ENCODE assay signal across 1 cellular context in the genomic region with DNA sequence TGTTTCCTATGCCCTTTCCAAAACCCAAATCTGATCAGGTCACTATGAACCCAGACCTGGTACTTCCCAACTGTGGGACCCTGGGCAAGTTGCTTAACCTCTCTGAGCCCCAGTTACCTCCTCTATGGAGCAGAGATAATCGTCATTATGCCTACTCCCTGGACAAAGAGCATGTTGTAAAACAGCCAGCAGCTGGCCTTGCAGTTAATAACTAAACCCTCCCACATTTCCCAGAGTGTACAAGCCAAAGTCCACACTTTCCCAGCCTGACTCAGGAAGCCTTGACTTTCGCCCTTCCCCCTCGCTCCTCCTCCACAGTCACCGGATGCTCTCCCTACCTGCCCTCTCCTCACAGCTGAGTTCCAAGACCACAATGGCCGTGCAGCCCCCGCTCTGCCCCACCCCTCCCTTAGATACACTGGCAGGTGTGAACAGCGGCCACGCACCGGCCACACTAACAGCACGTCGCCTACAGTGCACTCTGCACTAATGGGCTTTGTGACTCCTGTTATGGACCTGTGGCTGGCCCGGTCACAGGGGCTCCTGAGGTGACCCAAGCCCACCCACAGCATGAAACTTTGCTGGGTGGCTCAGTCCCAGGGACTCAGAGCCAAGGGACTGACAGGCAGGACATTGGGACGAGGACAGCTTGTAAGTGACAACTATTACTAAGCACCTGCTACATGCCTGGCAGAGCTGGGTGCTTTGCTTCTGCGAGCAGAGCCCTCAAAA.
TF ChIP-seq lines count a peak whose summit lies in the region.

No MANE protein-coding gene starts in this region.

TF ChIP-seq in HepG2, 621 proteins besides CTCF, POLR2A, EP300 and RAD21 (continued from another document and continues in another):
- TF ChIP-seq GABPB1 (CRISPR knock-in tag; IDR thresholded peaks at IDR 0.05) (peak; percentile 84), DPF2 (CRISPR knock-in tag; IDR thresholded peaks at IDR 0.05; ENCODE audit: borderline replicate concordance, low read depth) (peak; percentile 96), TSC22D2 (CRISPR knock-in tag; IDR thresholded peaks at IDR 0.05; ENCODE audit: borderline replicate concordance) (peak; percentile 81), FLYWCH1 (CRISPR knock-in tag; IDR thresholded peaks at IDR 0.05) (no peak), ZBTB42 (CRISPR knock-in tag; IDR thresholded peaks at IDR 0.05) (peak; percentile 84; the same call in 1 of the 2 replicates), MTF2 (CRISPR knock-in tag; IDR thresholded peaks at IDR 0.05; ENCODE audit: borderline replicate concordance) (no peak), MEF2D (CRISPR knock-in tag; IDR thresholded peaks at IDR 0.05) (peak; percentile 95), ZNF672 (CRISPR knock-in tag; IDR thresholded peaks at IDR 0.05) (0 out of 2 replicates have a peak, but pooled peaks have one; percentile 81), TOE1 (CRISPR knock-in tag; IDR thresholded peaks at IDR 0.05) (no peak), PAF1 (CRISPR knock-in tag; IDR thresholded peaks at IDR 0.05) (peak; percentile 53; the same call in 1 of the 2 replicates), ZNF605 (CRISPR knock-in tag; IDR thresholded peaks at IDR 0.05) (peak; percentile 97), FOXM1 (CRISPR knock-in tag; IDR thresholded peaks at IDR 0.05) (no peak; the same call in 1 of the 2 replicates), MED8 (CRISPR knock-in tag; IDR thresholded peaks at IDR 0.05; ENCODE audit: insufficient replicate concordance) (peak; percentile 99), SMC3 (IDR thresholded peaks at IDR 0.05; ENCODE audit: low read length) (peak; percentile 26; the same call in 1 of the 2 replicates), NPAS2 (CRISPR knock-in tag; IDR thresholded peaks at IDR 0.05; ENCODE audit: borderline replicate concordance) (no peak), KDM1A (CRISPR knock-in tag; IDR thresholded peaks at IDR 0.05) (peak; percentile 3; the same call in 1 of the 2 replicates), ZNF205 (CRISPR knock-in tag; IDR thresholded peaks at IDR 0.05) (peak; percentile 98), HHEX (CRISPR knock-in tag; IDR thresholded peaks at IDR 0.05) (peak; percentile 87), KDM5B (CRISPR knock-in tag; IDR thresholded peaks at IDR 0.05; ENCODE audit: borderline replicate concordance) (peak; percentile 95; the same call in 1 of the 2 replicates), POGZ (CRISPR knock-in tag; IDR thresholded peaks at IDR 0.05) (peak; percentile 81), TP53 (CRISPR knock-in tag; conservative IDR thresholded peaks at IDR 0.05) (no peak), HES4 (CRISPR knock-in tag; IDR thresholded peaks at IDR 0.05; ENCODE audit: borderline replicate concordance) (peak; percentile 62; the same call in 1 of the 2 replicates), CHD2 (IDR thresholded peaks at IDR 0.05; ENCODE audit: low read depth, low read length) (peak; percentile 72), KLF15 (CRISPR knock-in tag; IDR thresholded peaks at IDR 0.05; ENCODE audit: borderline replicate concordance) (no peak; the same call in 1 of the 2 replicates), ZNF557 (CRISPR knock-in tag; IDR thresholded peaks at IDR 0.05) (no peak; the same call in 1 of the 2 replicates), PAWR (CRISPR knock-in tag; IDR thresholded peaks at IDR 0.05; ENCODE audit: borderline replicate concordance) (peak; percentile 57; the same call in 1 of the 2 replicates), GZF1 (CRISPR knock-in tag; IDR thresholded peaks at IDR 0.05) (no peak), PRMT3 (CRISPR knock-in tag; IDR thresholded peaks at IDR 0.05; ENCODE audit: borderline replicate concordance, low read depth) (peak; percentile 83; the same call in 1 of the 2 replicates), HNRNPH1 (optimal IDR thresholded peaks at IDR 0.05; ENCODE audit: low read depth, low read length) (no peak), RCOR2 (CRISPR knock-in tag; IDR thresholded peaks at IDR 0.05) (peak; percentile 82), RBM39 (IDR thresholded peaks at IDR 0.05; ENCODE audit: low read depth, low read length, poor library complexity, severe bottlenecking) (no peak), ZFP37 (CRISPR knock-in tag; IDR thresholded peaks at IDR 0.05; ENCODE audit: borderline replicate concordance) (no peak), GATAD1 (CRISPR knock-in tag; IDR thresholded peaks at IDR 0.05) (peak; percentile 73), ZNF816 (CRISPR knock-in tag; IDR thresholded peaks at IDR 0.05; ENCODE audit: borderline replicate concordance) (peak; percentile 98), ZNF552 (CRISPR knock-in tag; IDR thresholded peaks at IDR 0.05; ENCODE audit: borderline replicate concordance) (peak; percentile 94), ZNF382 (CRISPR knock-in tag; IDR thresholded peaks at IDR 0.05; ENCODE audit: borderline replicate concordance) (no peak)
- TF ChIP-seq, protein P1, sequence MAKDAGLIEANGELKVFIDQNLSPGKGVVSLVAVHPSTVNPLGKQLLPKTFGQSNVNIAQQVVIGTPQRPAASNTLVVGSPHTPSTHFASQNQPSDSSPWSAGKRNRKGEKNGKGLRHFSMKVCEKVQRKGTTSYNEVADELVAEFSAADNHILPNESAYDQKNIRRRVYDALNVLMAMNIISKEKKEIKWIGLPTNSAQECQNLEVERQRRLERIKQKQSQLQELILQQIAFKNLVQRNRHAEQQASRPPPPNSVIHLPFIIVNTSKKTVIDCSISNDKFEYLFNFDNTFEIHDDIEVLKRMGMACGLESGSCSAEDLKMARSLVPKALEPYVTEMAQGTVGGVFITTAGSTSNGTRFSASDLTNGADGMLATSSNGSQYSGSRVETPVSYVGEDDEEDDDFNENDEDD (CRISPR knock-in tag; IDR thresholded peaks at IDR 0.05; ENCODE audit: borderline replicate concordance) = peak; percentile 93
- TF ChIP-seq, protein P2, sequence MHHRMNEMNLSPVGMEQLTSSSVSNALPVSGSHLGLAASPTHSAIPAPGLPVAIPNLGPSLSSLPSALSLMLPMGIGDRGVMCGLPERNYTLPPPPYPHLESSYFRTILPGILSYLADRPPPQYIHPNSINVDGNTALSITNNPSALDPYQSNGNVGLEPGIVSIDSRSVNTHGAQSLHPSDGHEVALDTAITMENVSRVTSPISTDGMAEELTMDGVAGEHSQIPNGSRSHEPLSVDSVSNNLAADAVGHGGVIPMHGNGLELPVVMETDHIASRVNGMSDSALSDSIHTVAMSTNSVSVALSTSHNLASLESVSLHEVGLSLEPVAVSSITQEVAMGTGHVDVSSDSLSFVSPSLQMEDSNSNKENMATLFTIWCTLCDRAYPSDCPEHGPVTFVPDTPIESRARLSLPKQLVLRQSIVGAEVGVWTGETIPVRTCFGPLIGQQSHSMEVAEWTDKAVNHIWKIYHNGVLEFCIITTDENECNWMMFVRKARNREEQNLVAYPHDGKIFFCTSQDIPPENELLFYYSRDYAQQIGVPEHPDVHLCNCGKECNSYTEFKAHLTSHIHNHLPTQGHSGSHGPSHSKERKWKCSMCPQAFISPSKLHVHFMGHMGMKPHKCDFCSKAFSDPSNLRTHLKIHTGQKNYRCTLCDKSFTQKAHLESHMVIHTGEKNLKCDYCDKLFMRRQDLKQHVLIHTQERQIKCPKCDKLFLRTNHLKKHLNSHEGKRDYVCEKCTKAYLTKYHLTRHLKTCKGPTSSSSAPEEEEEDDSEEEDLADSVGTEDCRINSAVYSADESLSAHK (CRISPR knock-in tag; IDR thresholded peaks at IDR 0.05; ENCODE audit: borderline replicate concordance) = no peak
- TF ChIP-seq, protein P3, sequence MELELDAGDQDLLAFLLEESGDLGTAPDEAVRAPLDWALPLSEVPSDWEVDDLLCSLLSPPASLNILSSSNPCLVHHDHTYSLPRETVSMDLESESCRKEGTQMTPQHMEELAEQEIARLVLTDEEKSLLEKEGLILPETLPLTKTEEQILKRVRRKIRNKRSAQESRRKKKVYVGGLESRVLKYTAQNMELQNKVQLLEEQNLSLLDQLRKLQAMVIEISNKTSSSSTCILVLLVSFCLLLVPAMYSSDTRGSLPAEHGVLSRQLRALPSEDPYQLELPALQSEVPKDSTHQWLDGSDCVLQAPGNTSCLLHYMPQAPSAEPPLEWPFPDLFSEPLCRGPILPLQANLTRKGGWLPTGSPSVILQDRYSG (CRISPR knock-in tag; IDR thresholded peaks at IDR 0.05) = 0 out of 2 replicates have a peak, but pooled peaks have one; percentile 43
- TF ChIP-seq, protein P4, sequence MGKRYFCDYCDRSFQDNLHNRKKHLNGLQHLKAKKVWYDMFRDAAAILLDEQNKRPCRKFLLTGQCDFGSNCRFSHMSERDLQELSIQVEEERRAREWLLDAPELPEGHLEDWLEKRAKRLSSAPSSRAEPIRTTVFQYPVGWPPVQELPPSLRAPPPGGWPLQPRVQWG (CRISPR knock-in tag; IDR thresholded peaks at IDR 0.05; ENCODE audit: borderline replicate concordance, low read depth) = no peak
- TF ChIP-seq, protein P5, sequence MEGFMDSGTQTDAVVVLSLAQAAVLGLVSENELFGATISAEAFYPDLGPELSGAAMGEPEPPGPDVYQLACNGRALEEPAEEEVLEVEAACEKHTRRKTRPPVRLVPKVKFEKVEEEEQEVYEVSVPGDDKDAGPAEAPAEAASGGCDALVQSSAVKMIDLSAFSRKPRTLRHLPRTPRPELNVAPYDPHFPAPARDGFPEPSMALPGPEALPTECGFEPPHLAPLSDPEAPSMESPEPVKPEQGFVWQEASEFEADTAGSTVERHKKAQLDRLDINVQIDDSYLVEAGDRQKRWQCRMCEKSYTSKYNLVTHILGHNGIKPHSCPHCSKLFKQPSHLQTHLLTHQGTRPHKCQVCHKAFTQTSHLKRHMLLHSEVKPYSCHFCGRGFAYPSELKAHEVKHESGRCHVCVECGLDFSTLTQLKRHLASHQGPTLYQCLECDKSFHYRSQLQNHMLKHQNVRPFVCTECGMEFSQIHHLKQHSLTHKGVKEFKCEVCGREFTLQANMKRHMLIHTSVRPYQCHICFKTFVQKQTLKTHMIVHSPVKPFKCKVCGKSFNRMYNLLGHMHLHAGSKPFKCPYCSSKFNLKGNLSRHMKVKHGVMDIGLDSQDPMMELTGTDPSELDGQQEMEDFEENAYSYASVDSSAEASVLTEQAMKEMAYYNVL (CRISPR knock-in tag; IDR thresholded peaks at IDR 0.05; ENCODE audit: borderline replicate concordance) = peak; percentile 89
- TF ChIP-seq, protein P6, sequence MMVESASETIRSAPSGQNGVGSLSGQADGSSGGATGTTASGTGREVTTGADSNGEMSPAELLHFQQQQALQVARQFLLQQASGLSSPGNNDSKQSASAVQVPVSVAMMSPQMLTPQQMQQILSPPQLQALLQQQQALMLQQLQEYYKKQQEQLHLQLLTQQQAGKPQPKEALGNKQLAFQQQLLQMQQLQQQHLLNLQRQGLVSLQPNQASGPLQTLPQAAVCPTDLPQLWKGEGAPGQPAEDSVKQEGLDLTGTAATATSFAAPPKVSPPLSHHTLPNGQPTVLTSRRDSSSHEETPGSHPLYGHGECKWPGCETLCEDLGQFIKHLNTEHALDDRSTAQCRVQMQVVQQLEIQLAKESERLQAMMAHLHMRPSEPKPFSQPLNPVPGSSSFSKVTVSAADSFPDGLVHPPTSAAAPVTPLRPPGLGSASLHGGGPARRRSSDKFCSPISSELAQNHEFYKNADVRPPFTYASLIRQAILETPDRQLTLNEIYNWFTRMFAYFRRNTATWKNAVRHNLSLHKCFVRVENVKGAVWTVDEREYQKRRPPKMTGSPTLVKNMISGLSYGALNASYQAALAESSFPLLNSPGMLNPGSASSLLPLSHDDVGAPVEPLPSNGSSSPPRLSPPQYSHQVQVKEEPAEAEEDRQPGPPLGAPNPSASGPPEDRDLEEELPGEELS (CRISPR knock-in tag; IDR thresholded peaks at IDR 0.05) = peak; percentile 97
- TF ChIP-seq, protein P7, sequence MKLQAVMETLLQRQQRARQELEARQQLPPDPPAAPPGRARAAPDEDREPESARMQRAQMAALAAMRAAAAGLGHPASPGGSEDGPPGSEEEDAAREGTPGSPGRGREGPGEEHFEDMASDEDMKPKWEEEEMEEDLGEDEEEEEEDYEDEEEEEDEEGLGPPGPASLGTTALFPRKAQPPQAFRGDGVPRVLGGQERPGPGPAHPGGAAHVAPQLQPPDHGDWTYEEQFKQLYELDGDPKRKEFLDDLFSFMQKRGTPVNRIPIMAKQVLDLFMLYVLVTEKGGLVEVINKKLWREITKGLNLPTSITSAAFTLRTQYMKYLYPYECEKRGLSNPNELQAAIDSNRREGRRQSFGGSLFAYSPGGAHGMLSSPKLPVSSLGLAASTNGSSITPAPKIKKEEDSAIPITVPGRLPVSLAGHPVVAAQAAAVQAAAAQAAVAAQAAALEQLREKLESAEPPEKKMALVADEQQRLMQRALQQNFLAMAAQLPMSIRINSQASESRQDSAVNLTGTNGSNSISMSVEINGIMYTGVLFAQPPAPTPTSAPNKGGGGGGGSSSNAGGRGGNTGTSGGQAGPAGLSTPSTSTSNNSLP (IDR thresholded peaks at IDR 0.05; ENCODE audit: low read depth, low read length) = peak; percentile 56; the same call in 1 of the 2 replicates
- TF ChIP-seq, protein P8, sequence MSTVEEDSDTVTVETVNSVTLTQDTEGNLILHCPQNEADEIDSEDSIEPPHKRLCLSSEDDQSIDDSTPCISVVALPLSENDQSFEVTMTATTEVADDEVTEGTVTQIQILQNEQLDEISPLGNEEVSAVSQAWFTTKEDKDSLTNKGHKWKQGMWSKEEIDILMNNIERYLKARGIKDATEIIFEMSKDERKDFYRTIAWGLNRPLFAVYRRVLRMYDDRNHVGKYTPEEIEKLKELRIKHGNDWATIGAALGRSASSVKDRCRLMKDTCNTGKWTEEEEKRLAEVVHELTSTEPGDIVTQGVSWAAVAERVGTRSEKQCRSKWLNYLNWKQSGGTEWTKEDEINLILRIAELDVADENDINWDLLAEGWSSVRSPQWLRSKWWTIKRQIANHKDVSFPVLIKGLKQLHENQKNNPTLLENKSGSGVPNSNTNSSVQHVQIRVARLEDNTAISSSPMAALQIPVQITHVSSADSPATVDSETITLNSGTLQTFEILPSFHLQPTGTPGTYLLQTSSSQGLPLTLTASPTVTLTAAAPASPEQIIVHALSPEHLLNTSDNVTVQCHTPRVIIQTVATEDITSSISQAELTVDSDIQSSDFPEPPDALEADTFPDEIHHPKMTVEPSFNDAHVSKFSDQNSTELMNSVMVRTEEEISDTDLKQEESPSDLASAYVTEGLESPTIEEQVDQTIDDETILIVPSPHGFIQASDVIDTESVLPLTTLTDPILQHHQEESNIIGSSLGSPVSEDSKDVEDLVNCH (CRISPR knock-in tag; IDR thresholded peaks at IDR 0.05) = peak; percentile 66; the same call in 1 of the 2 replicates
- TF ChIP-seq, protein P9, sequence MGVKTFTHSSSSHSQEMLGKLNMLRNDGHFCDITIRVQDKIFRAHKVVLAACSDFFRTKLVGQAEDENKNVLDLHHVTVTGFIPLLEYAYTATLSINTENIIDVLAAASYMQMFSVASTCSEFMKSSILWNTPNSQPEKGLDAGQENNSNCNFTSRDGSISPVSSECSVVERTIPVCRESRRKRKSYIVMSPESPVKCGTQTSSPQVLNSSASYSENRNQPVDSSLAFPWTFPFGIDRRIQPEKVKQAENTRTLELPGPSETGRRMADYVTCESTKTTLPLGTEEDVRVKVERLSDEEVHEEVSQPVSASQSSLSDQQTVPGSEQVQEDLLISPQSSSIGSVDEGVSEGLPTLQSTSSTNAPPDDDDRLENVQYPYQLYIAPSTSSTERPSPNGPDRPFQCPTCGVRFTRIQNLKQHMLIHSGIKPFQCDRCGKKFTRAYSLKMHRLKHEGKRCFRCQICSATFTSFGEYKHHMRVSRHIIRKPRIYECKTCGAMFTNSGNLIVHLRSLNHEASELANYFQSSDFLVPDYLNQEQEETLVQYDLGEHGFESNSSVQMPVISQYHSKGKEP (CRISPR knock-in tag; IDR thresholded peaks at IDR 0.05) = no peak
- TF ChIP-seq, protein P10, sequence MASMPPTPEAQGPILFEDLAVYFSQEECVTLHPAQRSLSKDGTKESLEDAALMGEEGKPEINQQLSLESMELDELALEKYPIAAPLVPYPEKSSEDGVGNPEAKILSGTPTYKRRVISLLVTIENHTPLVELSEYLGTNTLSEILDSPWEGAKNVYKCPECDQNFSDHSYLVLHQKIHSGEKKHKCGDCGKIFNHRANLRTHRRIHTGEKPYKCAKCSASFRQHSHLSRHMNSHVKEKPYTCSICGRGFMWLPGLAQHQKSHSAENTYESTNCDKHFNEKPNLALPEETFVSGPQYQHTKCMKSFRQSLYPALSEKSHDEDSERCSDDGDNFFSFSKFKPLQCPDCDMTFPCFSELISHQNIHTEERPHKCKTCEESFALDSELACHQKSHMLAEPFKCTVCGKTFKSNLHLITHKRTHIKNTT (CRISPR knock-in tag; IDR thresholded peaks at IDR 0.05) = no peak
